12 cellular contexts compared by ENCODE assay signal in genomic region chr20:17809714-17810631, GRCh38.
DNase-seq lines count a peak whose midpoint lies in the region; ATAC-seq and TF ChIP-seq lines count a peak whose summit lies in the region.
"Had no signal": no experiment of that assay in that cellular context is flagged by ENCODE, and none has a peak within 500 bp of the region (broad histone marks: within the 10 kb centered on the region; RNA-seq: fewer than 3 reads in every experiment).

No MANE protein-coding gene starts in this region.

- no peaks in the 10 kb centered on the region for H3K36me3 ChIP-seq in right atrium auricular region
- H3K36me3 ChIP-seq in rectal smooth muscle tissue (ENCODE audit: control insufficient read depth, insufficient read depth, low read length): no peaks in the 10 kb centered on the region
- H3K36me3 ChIP-seq: gastrocnemius medialis had no signal

- H3K4me3 ChIP-seq in right atrium auricular region (no peak overlapping the region), rectal smooth muscle tissue (ENCODE audit: low read length) (no peak overlapping the region)
- H3K4me3 ChIP-seq: gastrocnemius medialis had no signal

- ATAC-seq in HG02678 (IDR thresholded peaks at IDR 0.05; ENCODE audit: unreplicated experiment) (no peak), HG03520 (IDR thresholded peaks at IDR 0.05; ENCODE audit: unreplicated experiment) (no peak)
- ATAC-seq: activated naive CD8-positive, alpha-beta T cell treated with anti-CD3 and anti-CD28 coated beads, Interleukin-2, amount 50 U/mL, for 24 hours; gastrocnemius medialis had no signal

- H3K27ac ChIP-seq in right atrium auricular region (peak overlapping the region; percentile 70 to 75), rectal smooth muscle tissue (ENCODE audit: low read depth, low read length) (peak overlapping the region; percentile 41)
- H3K27ac ChIP-seq: gastrocnemius medialis had no signal

- H3K27me3 ChIP-seq in right atrium auricular region (no peaks in the 10 kb centered on the region), rectal smooth muscle tissue (ENCODE audit: control insufficient read depth, insufficient read depth, low read length) (no peaks in the 10 kb centered on the region)
- H3K27me3 ChIP-seq: gastrocnemius medialis had no signal

- TF ChIP-seq CTCF in right atrium auricular region (IDR thresholded peaks at IDR 0.05): no peak

- H3K4me1 ChIP-seq in right atrium auricular region: peaks cover 0 to 43% of the 10 kb centered on the region in 2 donors
- peaks cover 27% of the 10 kb centered on the region for H3K4me1 ChIP-seq in rectal smooth muscle tissue (ENCODE audit: control insufficient read depth, insufficient read depth, low read length)

- H3K9ac ChIP-seq in rectal smooth muscle tissue (ENCODE audit: low read length): peak overlapping the region; percentile 6

- DNase-seq in EL (peak; percentile 46), astrocyte of the hippocampus (ENCODE audit: low read depth, low spot score) (peak; percentile 88), right atrium auricular region (ENCODE audit: low spot score) (no peak), NCI-H774 (lab: John Stamatoyannopoulos, UW) (no peak), NCI-H2227 treated with DMSO at 0.1 percent for 48 hours (lab: John Stamatoyannopoulos, UW) (no peak)
- DNase-seq: activated naive CD8-positive, alpha-beta T cell treated with anti-CD3 and anti-CD28 coated beads, Interleukin-2, amount 50 U/mL, for 24 hours; DND-41; gastrocnemius medialis; stimulated activated CD8-positive, alpha-beta memory T cell treated with anti-CD3 and anti-CD28 coated beads, Interleukin-4, amount 100 ng/mL, for 48 hours had no signal

- no peaks in the 10 kb centered on the region for H3K9me3 ChIP-seq in right atrium auricular region
- H3K9me3 ChIP-seq: gastrocnemius medialis had no signal

Comparison
In these comparisons a context has a peak if more than half of its experiments do, and no peak if none do; other contexts are left out.
1. DNase-seq: peak in EL (single experiment) and astrocyte of the hippocampus (single experiment); none in right atrium auricular region (single experiment), NCI-H774 (single experiment) and NCI-H2227 treated with DMSO at 0.1 percent for 48 hours (single experiment).